Comparison of ENCODE assay signal across 24 cellular contexts in genomic region chr3:160719710-160720109, GRCh38. TPM values are rescaled to one million over a fixed set of nuclear protein-coding genes. Genes with fewer than 3 reads are reported as not detected.
"Had no signal": no experiment of that assay in that cellular context is flagged by ENCODE, and none has a peak within 500 bp of the region (broad histone marks: within the 10 kb centered on the region; RNA-seq: fewer than 3 reads in every experiment).

No MANE protein-coding gene starts in this region.

- H3K27ac ChIP-seq: dorsolateral prefrontal cortex, esophagus muscularis mucosa, gastroesophageal sphincter, neutrophil, psoas muscle, right lobe of liver had no signal

- H3K4me3 Mint-ChIP-seq: immature natural killer cell; naive B cell; nephron; stimulated activated naive B cell treated with anti-CD40 and anti-IgM and Interleukin-4, amounts not matched to agents 10 μg/mL and 1 μg/mL and 100 μg/mL, for 72 hours; stimulated activated naive CD8-positive, alpha-beta T cell treated with anti-CD3 and anti-CD28 coated beads, Interleukin-15, amount 100 ng/mL, for 72 hours had no signal

- H3K36me3 ChIP-seq: esophagus muscularis mucosa, gastroesophageal sphincter, neutrophil, right lobe of liver had no signal

- H3K4me3 ChIP-seq: dorsolateral prefrontal cortex, esophagus muscularis mucosa, gastroesophageal sphincter, lung, psoas muscle, right lobe of liver had no signal

- H3K9me3 Mint-ChIP-seq: immature natural killer cell; stimulated activated naive B cell treated with anti-CD40 and anti-IgM and Interleukin-4, amounts not matched to agents 10 μg/mL and 1 μg/mL and 100 μg/mL, for 72 hours; stimulated activated naive CD8-positive, alpha-beta T cell treated with anti-CD3 and anti-CD28 coated beads, Interleukin-15, amount 100 ng/mL, for 72 hours had no signal

- H3K27ac Mint-ChIP-seq: naive B cell; nephron; stimulated activated naive B cell treated with anti-CD40 and anti-IgM and Interleukin-4, amounts not matched to agents 10 μg/mL and 1 μg/mL and 100 μg/mL, for 72 hours had no signal

- DNase-seq: cortex of kidney; dorsolateral prefrontal cortex; effector memory CD4-positive, alpha-beta T cell; immature natural killer cell; kidney; left colon; left ventricle myocardium superior; naive B cell; psoas muscle; retina; right lobe of liver; stimulated activated CD4-positive, alpha-beta T cell treated with anti-CD3 and anti-CD28 coated beads, Interleukin-4, amount 100 ng/mL, for 1 hour; stimulated activated naive B cell treated with anti-CD40 and anti-IgM and Interleukin-4, amounts not matched to agents 10 μg/mL and 1 μg/mL and 100 μg/mL, for 72 hours; stimulated activated naive CD8-positive, alpha-beta T cell treated with anti-CD3 and anti-CD28 coated beads, Interleukin-15, amount 100 ng/mL, for 72 hours had no signal

- FAIRE-seq: endometrium, kidney, urothelium cell line had no signal

- ATAC-seq: gastroesophageal sphincter; psoas muscle; stimulated activated naive CD8-positive, alpha-beta T cell treated with anti-CD3 and anti-CD28 coated beads, Interleukin-15, amount 100 ng/mL, for 72 hours had no signal

- H3K4me1 Mint-ChIP-seq: immature natural killer cell; naive B cell; nephron; stimulated activated naive B cell treated with anti-CD40 and anti-IgM and Interleukin-4, amounts not matched to agents 10 μg/mL and 1 μg/mL and 100 μg/mL, for 72 hours; stimulated activated naive CD8-positive, alpha-beta T cell treated with anti-CD3 and anti-CD28 coated beads, Interleukin-15, amount 100 ng/mL, for 72 hours had no signal

- H3K27me3 ChIP-seq: dorsolateral prefrontal cortex, esophagus muscularis mucosa, gastroesophageal sphincter, neutrophil, right lobe of liver had no signal

- H3K36me3 Mint-ChIP-seq: immature natural killer cell; naive B cell; stimulated activated naive B cell treated with anti-CD40 and anti-IgM and Interleukin-4, amounts not matched to agents 10 μg/mL and 1 μg/mL and 100 μg/mL, for 72 hours had no signal

- H3K9me3 ChIP-seq: esophagus muscularis mucosa, gastroesophageal sphincter, neutrophil, right lobe of liver had no signal

- H3K4me1 ChIP-seq: esophagus muscularis mucosa, gastroesophageal sphincter, psoas muscle, right lobe of liver had no signal

RNA-seq across cellular contexts. Expression of gene ARL14, which starts 42.8 kb away (rescaled TPM):
- total RNA-seq: chondrocyte, dorsolateral prefrontal cortex, esophagus muscularis mucosa, fibroblast of villous mesenchyme, gastroesophageal sphincter, left ventricle myocardium superior, lung, osteoblast, psoas muscle had no signal
- polyA plus RNA-seq: immature natural killer cell had no signal
